In the genomic region with DNA sequence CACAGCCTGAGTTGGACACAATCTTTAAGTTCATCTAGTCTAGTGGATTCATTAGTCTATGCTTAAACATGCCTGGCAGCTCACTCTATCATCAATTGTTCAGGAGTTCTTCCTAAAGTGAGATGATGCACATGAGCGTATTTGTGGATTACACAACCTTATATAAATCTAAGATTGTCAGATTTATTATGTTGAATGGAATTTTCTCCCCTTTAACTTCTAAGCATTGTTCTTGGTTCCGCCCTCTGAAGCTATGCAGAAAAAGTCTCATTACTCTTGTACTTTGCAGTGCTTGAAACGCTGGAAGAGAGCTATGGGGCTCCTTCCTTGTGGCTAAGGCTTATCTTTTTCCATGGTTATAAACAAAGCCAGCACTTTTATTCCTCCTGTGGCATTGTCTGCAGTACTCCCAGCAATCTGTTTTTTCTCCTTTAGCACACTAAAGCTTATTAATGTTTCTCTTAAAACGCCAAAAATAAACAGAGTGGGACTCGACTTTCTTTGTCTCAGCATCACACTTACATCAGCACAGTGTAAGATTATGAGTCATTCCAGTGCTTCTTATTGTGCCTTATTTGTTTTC, we compare ENCODE assay signal across 1 cellular context.
TF ChIP-seq lines count a peak whose summit lies in the region.

No MANE protein-coding gene starts in this region.

TF ChIP-seq in A549, 52 proteins besides CTCF, POLR2A, EP300 and RAD21 (continued from another document):
- TF ChIP-seq MAZ (IDR thresholded peaks at IDR 0.05; ENCODE audit: borderline replicate concordance, low read depth, low read length) (no peak), CBX2 (IDR thresholded peaks at IDR 0.05; ENCODE audit: borderline replicate concordance, low read depth) (no peak), HOXB13 (CRISPR knock-in tag; IDR thresholded peaks at IDR 0.05; ENCODE audit: low read depth) (no peak), JUN (IDR thresholded peaks at IDR 0.05) (no peak), FOSL2 (IDR thresholded peaks at IDR 0.05) (peak; percentile 34), FOSL2 (CRISPR knock-in tag; IDR thresholded peaks at IDR 0.05) (peak; percentile 56), JUNB (IDR thresholded peaks at IDR 0.05) (peak; percentile 25; the same call in 1 of the 2 replicates), NFE2L2 (conservative IDR thresholded peaks at IDR 0.05; ENCODE audit: low read length) (no peak), CHD2 (IDR thresholded peaks at IDR 0.05; ENCODE audit: low read length, partially characterized antibody) (no peak), TP53 (CRISPR knock-in tag; IDR thresholded peaks at IDR 0.05) (no peak), ZNF302 (CRISPR knock-in tag; IDR thresholded peaks at IDR 0.05) (no peak)
- TF ChIP-seq, protein P1, sequence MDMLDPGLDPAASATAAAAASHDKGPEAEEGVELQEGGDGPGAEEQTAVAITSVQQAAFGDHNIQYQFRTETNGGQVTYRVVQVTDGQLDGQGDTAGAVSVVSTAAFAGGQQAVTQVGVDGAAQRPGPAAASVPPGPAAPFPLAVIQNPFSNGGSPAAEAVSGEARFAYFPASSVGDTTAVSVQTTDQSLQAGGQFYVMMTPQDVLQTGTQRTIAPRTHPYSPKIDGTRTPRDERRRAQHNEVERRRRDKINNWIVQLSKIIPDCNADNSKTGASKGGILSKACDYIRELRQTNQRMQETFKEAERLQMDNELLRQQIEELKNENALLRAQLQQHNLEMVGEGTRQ (IDR thresholded peaks at IDR 0.05), result no peak
- TF ChIP-seq, protein P2, sequence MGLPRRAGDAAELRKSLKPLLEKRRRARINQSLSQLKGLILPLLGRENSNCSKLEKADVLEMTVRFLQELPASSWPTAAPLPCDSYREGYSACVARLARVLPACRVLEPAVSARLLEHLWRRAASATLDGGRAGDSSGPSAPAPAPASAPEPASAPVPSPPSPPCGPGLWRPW (IDR thresholded peaks at IDR 0.05), result no peak
- TF ChIP-seq, protein P3, sequence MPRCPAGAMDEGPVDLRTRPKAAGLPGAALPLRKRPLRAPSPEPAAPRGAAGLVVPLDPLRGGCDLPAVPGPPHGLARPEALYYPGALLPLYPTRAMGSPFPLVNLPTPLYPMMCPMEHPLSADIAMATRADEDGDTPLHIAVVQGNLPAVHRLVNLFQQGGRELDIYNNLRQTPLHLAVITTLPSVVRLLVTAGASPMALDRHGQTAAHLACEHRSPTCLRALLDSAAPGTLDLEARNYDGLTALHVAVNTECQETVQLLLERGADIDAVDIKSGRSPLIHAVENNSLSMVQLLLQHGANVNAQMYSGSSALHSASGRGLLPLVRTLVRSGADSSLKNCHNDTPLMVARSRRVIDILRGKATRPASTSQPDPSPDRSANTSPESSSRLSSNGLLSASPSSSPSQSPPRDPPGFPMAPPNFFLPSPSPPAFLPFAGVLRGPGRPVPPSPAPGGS (IDR thresholded peaks at IDR 0.05), result no peak
- TF ChIP-seq, protein P4, sequence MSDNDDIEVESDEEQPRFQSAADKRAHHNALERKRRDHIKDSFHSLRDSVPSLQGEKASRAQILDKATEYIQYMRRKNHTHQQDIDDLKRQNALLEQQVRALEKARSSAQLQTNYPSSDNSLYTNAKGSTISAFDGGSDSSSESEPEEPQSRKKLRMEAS (IDR thresholded peaks at IDR 0.05), result no peak
